In the genomic region with DNA sequence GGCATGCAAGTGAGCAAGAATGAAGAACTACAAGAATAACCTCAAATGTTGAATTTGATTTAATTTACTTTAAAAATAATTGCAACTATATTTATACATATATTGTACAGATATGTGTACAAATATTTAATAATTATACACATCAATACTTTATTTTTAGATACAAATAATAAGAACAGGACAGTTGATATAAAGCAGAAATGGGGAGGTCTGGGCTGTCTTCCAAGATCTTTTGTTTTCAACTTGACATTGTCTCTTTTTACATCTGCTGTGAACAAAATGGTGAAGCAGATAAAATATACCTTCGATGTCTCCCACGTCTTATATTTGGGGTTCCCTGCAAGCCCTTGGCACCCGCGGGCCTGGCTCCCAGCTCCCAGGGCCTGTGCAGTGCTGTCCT, we compare ENCODE assay signal across 29 cellular contexts.
A peak's percentile ranks its signal among the peaks of the same experiment; 100 is the strongest.
DNase-seq lines count a peak whose midpoint lies in the region; ATAC-seq, FAIRE-seq and TF ChIP-seq lines count a peak whose summit lies in the region.
"Had no signal": no experiment of that assay in that cellular context is flagged by ENCODE, and none has a peak within 500 bp of the region (broad histone marks: within the 10 kb centered on the region; RNA-seq: fewer than 3 reads in every experiment).

No MANE protein-coding gene starts in this region.

- H3K27me3 Mint-ChIP-seq in nephron (ENCODE audit: low read depth) = no peaks in the 10 kb centered on the region
- H3K27me3 Mint-ChIP-seq in activated CD4-positive, alpha-beta memory T cell treated with anti-CD3 and anti-CD28 coated beads for 36 hours = peaks cover 2% of the 10 kb centered on the region

- H3K4me2 ChIP-seq in IMR-90 (ENCODE audit: low read depth, low read length) = no peak overlapping the region
- no peak overlapping the region for H3K4me2 ChIP-seq in MM.1S (ENCODE audit: low read depth, low read length)
- H3K4me2 ChIP-seq: BLaER1 had no signal

- no peaks in the 10 kb centered on the region for H3K9me2 ChIP-seq in MM.1S (replicated peaks; ENCODE audit: insufficient read depth, low read length)

- H3K4me1 ChIP-seq in IMR-90 (ENCODE audit: control insufficient read depth, insufficient read depth, low read length) (peaks cover 3% of the 10 kb centered on the region; the same call in 1 of the 2 replicates), kidney (ENCODE audit: control insufficient read depth in 1 of 2, insufficient read depth in 1 of 2, low read depth in 1 of 2, low read length in 2 of 2) (no peaks in the 10 kb centered on the region), tibial artery (no peaks in the 10 kb centered on the region), MM.1S (ENCODE audit: low read length) (no peaks in the 10 kb centered on the region)
- H3K4me1 ChIP-seq: BE2C, BLaER1 had no signal

- H2BK20ac ChIP-seq in IMR-90 (ENCODE audit: low read depth, low read length) = no peak overlapping the region

- H3K79me2 ChIP-seq in MM.1S (ENCODE audit: low read length) = no peaks in the 10 kb centered on the region

- no peak overlapping the region for H2AK5ac ChIP-seq in IMR-90 (ENCODE audit: low read depth, low read length)

- CTCF ChIA-PET in IMR-90 (lab: Yijun Ruan, JAX) = no interaction called here
- CTCF ChIA-PET in activated CD4-positive, alpha-beta memory T cell treated with anti-CD3 and anti-CD28 coated beads for 36 hours (lab: Charles Lee) = no interaction called here

- H3K79me1 ChIP-seq in IMR-90 (ENCODE audit: low read depth in 1 of 2, low read length in 2 of 2) = no peaks in the 10 kb centered on the region

- peak overlapping the region; percentile 14; the same call in 1 of the 2 replicates for H3K18ac ChIP-seq in IMR-90 (ENCODE audit: low read depth, low read length)

- no peak overlapping the region; the same call in 2 of the 3 replicates for H2BK15ac ChIP-seq in IMR-90 (ENCODE audit: low read depth, low read length)

- intact Hi-C loops in IMR-90 (cut with micrococcal nuclease) (loop anchor here (5.0 kb wide), 1 partner anchor 534 kb away; a partner anchor contains a TSS), kidney (cut with DNase I) (no loop called here), tibial artery (cut with DNase I; ENCODE audit: low total_unique reads) (no loop called here)
- intact Hi-C loops in activated CD4-positive, alpha-beta memory T cell treated with anti-CD3 and anti-CD28 coated beads for 36 hours (cut with micrococcal nuclease) = loop anchor here (5.0 kb wide), 2 partner anchors 534 to 704 kb away; a partner anchor contains a TSS

- no CpG with 5 or more reads among the region's 4 CpGs for WGBS in IMR-90 (ENCODE audit: extremely low coverage in 2 of 2, insufficient read length in 1 of 2), 2 experiments

- no peak overlapping the region for H3K14ac ChIP-seq in IMR-90 (replicated peaks; ENCODE audit: low read depth, low read length)

- no peak overlapping the region for H4K91ac ChIP-seq in IMR-90 (ENCODE audit: insufficient read depth, low read depth, low read length)

- in situ Hi-C loops in IMR-90 (cut with MboI; ENCODE audit: low sequenced_read_pairs) = no loop called here

- no peak overlapping the region for H3K4me3 Mint-ChIP-seq in nephron
- H3K4me3 Mint-ChIP-seq in activated CD4-positive, alpha-beta memory T cell treated with anti-CD3 and anti-CD28 coated beads for 36 hours = no peak overlapping the region
- H3K4me3 Mint-ChIP-seq: CD14-positive monocyte; CD4-positive, alpha-beta memory T cell; CD4-positive, CD25-positive, alpha-beta regulatory T cell; CD8-positive, alpha-beta memory T cell had no signal

- peaks cover 3% of the 10 kb centered on the region for H3K9me3 Mint-ChIP-seq in nephron
- H3K9me3 Mint-ChIP-seq in activated CD4-positive, alpha-beta memory T cell treated with anti-CD3 and anti-CD28 coated beads for 36 hours = no peaks in the 10 kb centered on the region

- H3K27ac ChIP-seq in IMR-90 (ENCODE audit: insufficient read depth, low read length) = no peak overlapping the region
- no peak overlapping the region for H3K27ac ChIP-seq in kidney (ENCODE audit: low read depth in 2 of 2, low read length in 2 of 2)
- H3K27ac ChIP-seq in tibial artery = no peak overlapping the region
- H3K27ac ChIP-seq in MM.1S (ENCODE audit: low read length) = no peak overlapping the region
- H3K27ac ChIP-seq: BLaER1 had no signal

- no peak for TF ChIP-seq RAD21 in IMR-90 (IDR thresholded peaks at IDR 0.05; ENCODE audit: low read length)

- H3K27me3 ChIP-seq in IMR-90 (ENCODE audit: control insufficient read depth, insufficient read depth, low read length) (no peaks in the 10 kb centered on the region), tibial artery (no peaks in the 10 kb centered on the region), MM.1S (replicated peaks; ENCODE audit: insufficient read depth, low read length) (no peaks in the 10 kb centered on the region)
- H3K27me3 ChIP-seq: BE2C, BLaER1 had no signal

- ATAC-seq in IMR-90 (ENCODE audit: low read depth) = no peak
- ATAC-seq: GM12878 had no signal

- no peaks in the 10 kb centered on the region for H3F3A ChIP-seq in MM.1S (ENCODE audit: insufficient read depth, low read length)

- H2BK120ac ChIP-seq in IMR-90 (ENCODE audit: low read depth, low read length) = no peak overlapping the region

- no peak overlapping the region for H2BK5ac ChIP-seq in IMR-90 (ENCODE audit: low read depth, low read length, poor library complexity, severe bottlenecking)

- H2AK9ac ChIP-seq in IMR-90 (replicated peaks; ENCODE audit: low read depth, low read length, poor library complexity) = no peak overlapping the region

- H3K9me3 ChIP-seq in IMR-90 (ENCODE audit: control insufficient read depth, insufficient read depth, low read length) (no peaks in the 10 kb centered on the region), kidney (ENCODE audit: control insufficient read depth in 1 of 2, low read length in 2 of 2) (no peaks in the 10 kb centered on the region), tibial artery (no peaks in the 10 kb centered on the region), MM.1S (replicated peaks; ENCODE audit: insufficient read depth, low read length) (no peaks in the 10 kb centered on the region)
- H3K9me3 ChIP-seq: BE2C, BLaER1 had no signal

- no TSS peak for BruUV-seq in IMR-90 (replicated peaks; lab: Mats Ljungman, UMichigan)

- H3K9me1 ChIP-seq in IMR-90 (ENCODE audit: insufficient read depth, low read length) = 0 out of 2 replicates have a peak, but pooled peaks cover 2% of the 10 kb centered on the region

- H4K8ac ChIP-seq in IMR-90 (ENCODE audit: low read depth in 2 of 2, low read length in 2 of 2) = no peak overlapping the region

- DNase-seq in IMR-90 (no peak), kidney (no peak), tibial artery (no peak), MM.1S (no peak)
- DNase-seq in activated CD4-positive, alpha-beta memory T cell treated with anti-CD3 and anti-CD28 coated beads for 36 hours = no peak
- DNase-seq in activated effector memory CD4-positive, alpha-beta T cell treated with Interleukin-2 at 50 U/mL for 16 hours = no peak
- DNase-seq: 8988T; ACHN; BE2C; C1 segment of cervical spinal cord; CD4-positive, alpha-beta memory T cell; CD4-positive, CD25-positive, alpha-beta regulatory T cell; CD8-positive, alpha-beta memory T cell; COR-L47; DMS 273 treated with DMSO at 0.1 percent for 48 hours; DMS153; DMS53; DMS79; DND-41; EL; GDM1 had no signal

- H3K9ac ChIP-seq in IMR-90 (ENCODE audit: low read depth, low read length) (no peak overlapping the region), kidney (ENCODE audit: low read length in 2 of 2) (no peak overlapping the region), MM.1S (ENCODE audit: low read length) (no peak overlapping the region)
- H3K9ac ChIP-seq: BLaER1 had no signal

- no peak overlapping the region for H3K4ac ChIP-seq in IMR-90 (ENCODE audit: low read depth, low read length)

- no peak for TF ChIP-seq POLR2A in IMR-90 (IDR thresholded peaks at IDR 0.05; ENCODE audit: low read depth, low read length)

- peaks cover 27% of the 10 kb centered on the region for H3K4me1 Mint-ChIP-seq in nephron
- H3K4me1 Mint-ChIP-seq in activated CD4-positive, alpha-beta memory T cell treated with anti-CD3 and anti-CD28 coated beads for 36 hours (ENCODE audit: low read depth) = no peaks in the 10 kb centered on the region
- H3K4me1 Mint-ChIP-seq: CD14-positive monocyte; CD4-positive, alpha-beta memory T cell; CD4-positive, CD25-positive, alpha-beta regulatory T cell; CD8-positive, alpha-beta memory T cell had no signal

- dilution Hi-C loops in IMR-90 (cut with HindIII; ENCODE audit: low sequenced_read_pairs, unreplicated experiment) = no loop called here

- H3K36me3 Mint-ChIP-seq in nephron (ENCODE audit: low read depth) = no peaks in the 10 kb centered on the region
- H3K36me3 Mint-ChIP-seq in activated CD4-positive, alpha-beta memory T cell treated with anti-CD3 and anti-CD28 coated beads for 36 hours = no peaks in the 10 kb centered on the region
- H3K36me3 Mint-ChIP-seq: CD14-positive monocyte; CD4-positive, alpha-beta memory T cell; CD4-positive, CD25-positive, alpha-beta regulatory T cell had no signal

- TF ChIP-seq CTCF in IMR-90 (conservative IDR thresholded peaks at IDR 0.05; ENCODE audit: low read depth, low read length) (no peak), kidney (IDR thresholded peaks at IDR 0.05; ENCODE audit: borderline replicate concordance, extremely low read depth, insufficient read depth) (no peak), nephron (IDR thresholded peaks at IDR 0.05; ENCODE audit: unreplicated experiment in 3 of 3) (no peak), tibial artery (IDR thresholded peaks at IDR 0.05) (no peak), MM.1S (IDR thresholded peaks at IDR 0.05; ENCODE audit: low read length) (no peak)

- POLR2A ChIA-PET in IMR-90 (lab: Charles Lee; ENCODE audit: unreplicated experiment) = no interaction called here
- POLR2A ChIA-PET in activated CD4-positive, alpha-beta memory T cell treated with anti-CD3 and anti-CD28 coated beads for 36 hours (lab: Charles Lee) = no interaction called here

- H3K27ac Mint-ChIP-seq in nephron = peak overlapping the region; percentile 22 to 85 (median 65)
- no peak overlapping the region for H3K27ac Mint-ChIP-seq in activated CD4-positive, alpha-beta memory T cell treated with anti-CD3 and anti-CD28 coated beads for 36 hours
- H3K27ac Mint-ChIP-seq: CD14-positive monocyte; CD4-positive, alpha-beta memory T cell; CD4-positive, CD25-positive, alpha-beta regulatory T cell; CD8-positive, alpha-beta memory T cell had no signal

- H3K23ac ChIP-seq in IMR-90 (ENCODE audit: low read depth, low read length) = no peak overlapping the region

- peak; percentile 64 for FAIRE-seq in endometrium (lab: Jason Lieb, UNC)
- peak; percentile 25 for FAIRE-seq in kidney (lab: Jason Lieb, UNC)
- FAIRE-seq: A204.1, GM12878, GM12892, GM18507 had no signal

- H3K36me3 ChIP-seq in IMR-90 (ENCODE audit: control insufficient read depth, insufficient read depth, low read length) (no peaks in the 10 kb centered on the region), kidney (ENCODE audit: control insufficient read depth in 1 of 2, insufficient read depth in 2 of 2, low read length in 2 of 2) (no peaks in the 10 kb centered on the region), tibial artery (no peaks in the 10 kb centered on the region), MM.1S (replicated peaks; ENCODE audit: insufficient read depth, low read length) (no peaks in the 10 kb centered on the region)
- H3K36me3 ChIP-seq: BE2C, BLaER1 had no signal

- no peak overlapping the region for H3K56ac ChIP-seq in IMR-90 (ENCODE audit: extremely low read depth, insufficient read depth, low read length)

- H4K20me1 ChIP-seq in IMR-90 (ENCODE audit: insufficient read depth, low read length) = no peaks in the 10 kb centered on the region
- no peaks in the 10 kb centered on the region for H4K20me1 ChIP-seq in MM.1S (ENCODE audit: insufficient read depth, low read length)
- H4K20me1 ChIP-seq: BLaER1 had no signal

- no peak overlapping the region for H4K5ac ChIP-seq in IMR-90 (ENCODE audit: low read depth, low read length)

- H2AFZ ChIP-seq in IMR-90 (replicated peaks; ENCODE audit: low read length, poor library complexity) (peak overlapping the region; percentile 27), MM.1S (ENCODE audit: low read length) (no peak overlapping the region)

- no peak overlapping the region for H3K4me3 ChIP-seq in IMR-90 (ENCODE audit: insufficient read depth, low read depth, low read length)
- no peak overlapping the region for H3K4me3 ChIP-seq in kidney (ENCODE audit: low read length in 2 of 2)
- no peak overlapping the region for H3K4me3 ChIP-seq in tibial artery
- H3K4me3 ChIP-seq in MM.1S (ENCODE audit: low read length) = no peak overlapping the region
- H3K4me3 ChIP-seq: BLaER1, GM12878 had no signal

Comparison
In these comparisons a context has a peak if more than half of its experiments do, and no peak if none do; other contexts are left out.
1. intact Hi-C loops: an anchor here in IMR-90 (5.0 kb wide) and activated CD4-positive, alpha-beta memory T cell treated with anti-CD3 and anti-CD28 coated beads for 36 hours (5.0 kb wide); none called in kidney and tibial artery.